ENCODE assay signal across 1 cellular context in the genomic region with DNA sequence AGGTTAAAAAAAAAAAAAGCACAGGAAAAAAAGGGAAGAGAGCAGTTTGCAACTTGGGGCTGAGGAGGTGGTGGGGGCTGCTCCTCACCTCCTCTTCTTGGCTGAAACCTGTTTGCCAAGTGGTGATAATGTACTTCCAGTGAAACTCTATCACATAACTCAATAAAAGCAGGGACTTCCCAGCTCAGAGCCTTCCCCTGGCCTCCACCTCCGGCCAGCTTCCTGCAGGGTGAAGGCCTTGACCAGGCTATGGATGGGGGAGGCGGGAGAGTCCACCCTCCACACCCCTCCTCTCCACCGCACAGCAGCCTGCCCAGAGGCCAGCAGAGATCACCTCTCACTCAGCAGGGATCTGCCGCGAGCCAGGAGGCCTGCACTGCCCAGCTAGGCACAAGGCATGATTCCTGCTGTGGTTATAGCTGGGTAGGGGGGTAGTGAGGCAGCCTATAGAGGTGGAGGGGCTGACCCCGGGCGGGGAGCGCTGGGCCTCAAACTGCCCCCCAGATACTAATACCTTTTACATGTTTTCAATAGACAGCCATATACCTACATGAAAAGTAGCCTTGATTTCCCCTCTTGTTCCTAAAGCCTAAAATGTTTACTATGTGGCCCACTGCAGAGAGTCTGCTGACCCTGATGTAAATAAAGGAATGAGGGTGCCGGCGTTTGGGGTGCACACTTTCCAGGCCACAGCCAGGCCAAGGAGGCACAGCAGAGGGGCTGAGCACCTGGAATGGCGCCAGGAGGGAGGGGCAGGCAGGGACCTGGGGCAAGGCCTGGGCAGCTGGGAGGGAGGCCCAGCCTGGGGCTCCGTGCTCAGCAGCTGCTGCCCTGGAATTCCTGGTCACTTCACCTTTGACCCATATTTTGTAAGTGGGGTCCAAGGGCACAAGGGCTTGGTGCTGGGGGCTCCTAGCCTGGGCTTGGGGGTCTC.
TF ChIP-seq lines count a peak whose summit lies in the region.

No MANE protein-coding gene starts in this region.

TF ChIP-seq in HepG2, 621 proteins besides CTCF, POLR2A, EP300 and RAD21 (continued from another document and continues in another):
- no peak for TF ChIP-seq TIGD3 (CRISPR knock-in tag; IDR thresholded peaks at IDR 0.05; ENCODE audit: borderline replicate concordance)
- no peak for TF ChIP-seq CENPT (CRISPR knock-in tag; IDR thresholded peaks at IDR 0.05; ENCODE audit: low read depth)
- no peak for TF ChIP-seq PHF20 (CRISPR knock-in tag; IDR thresholded peaks at IDR 0.05)
- no peak for TF ChIP-seq ZFYVE20 (CRISPR knock-in tag; IDR thresholded peaks at IDR 0.05; ENCODE audit: borderline replicate concordance, low read depth)
- no peak for TF ChIP-seq FIP1L1 (IDR thresholded peaks at IDR 0.05; ENCODE audit: borderline replicate concordance, insufficient read depth, low read depth, low read length)
- TF ChIP-seq SMARCE1 (IDR thresholded peaks at IDR 0.05; ENCODE audit: borderline replicate concordance): no peak
- TF ChIP-seq THYN1 (CRISPR knock-in tag; IDR thresholded peaks at IDR 0.05; ENCODE audit: borderline replicate concordance, low read depth): no peak
- TF ChIP-seq ZNF3 (CRISPR knock-in tag; IDR thresholded peaks at IDR 0.05): no peak
- peak; percentile 46 for TF ChIP-seq ZNF18 (CRISPR knock-in tag; IDR thresholded peaks at IDR 0.05; ENCODE audit: insufficient replicate concordance)
- TF ChIP-seq ZSCAN22 (CRISPR knock-in tag; IDR thresholded peaks at IDR 0.05): no peak; the same call in 1 of the 2 replicates
- TF ChIP-seq JUNB (CRISPR knock-in tag; IDR thresholded peaks at IDR 0.05; ENCODE audit: borderline replicate concordance): no peak
- no peak; the same call in 1 of the 2 replicates for TF ChIP-seq ZNF747 (CRISPR knock-in tag; IDR thresholded peaks at IDR 0.05; ENCODE audit: borderline replicate concordance)
- TF ChIP-seq ZNF407 (CRISPR knock-in tag; IDR thresholded peaks at IDR 0.05; ENCODE audit: not compliant biosample characterization): no peak
- TF ChIP-seq HMG20A (CRISPR knock-in tag; IDR thresholded peaks at IDR 0.05; ENCODE audit: borderline replicate concordance): peak; percentile 17; the same call in 1 of the 2 replicates
- peak; percentile 81 for TF ChIP-seq NR2C2 (CRISPR knock-in tag; IDR thresholded peaks at IDR 0.05; ENCODE audit: borderline replicate concordance)
- TF ChIP-seq DZIP1 (CRISPR knock-in tag; IDR thresholded peaks at IDR 0.05): no peak
- TF ChIP-seq KMT2A (CRISPR knock-in tag; IDR thresholded peaks at IDR 0.05): no peak
- TF ChIP-seq ZBTB10 (CRISPR knock-in tag; IDR thresholded peaks at IDR 0.05; ENCODE audit: borderline replicate concordance): peak; percentile 87; the same call in 1 of the 2 replicates
- no peak for TF ChIP-seq ZBTB42 (CRISPR knock-in tag; IDR thresholded peaks at IDR 0.05)
- peak in 1 of 2 experiments; percentile 21; a peak in 1 of 4 replicates for TF ChIP-seq REST (IDR thresholded peaks at IDR 0.05; ENCODE audit: borderline replicate concordance in 1 of 2, low read depth in 1 of 2, low read length in 2 of 2)
- no peak for TF ChIP-seq ZNF567 (CRISPR knock-in tag; IDR thresholded peaks at IDR 0.05; ENCODE audit: borderline replicate concordance)
- TF ChIP-seq LCORL (IDR thresholded peaks at IDR 0.05): no peak
- TF ChIP-seq LCORL (CRISPR knock-in tag; IDR thresholded peaks at IDR 0.05): peak; percentile 55
- no peak for TF ChIP-seq PCBP1 (IDR thresholded peaks at IDR 0.05; ENCODE audit: borderline replicate concordance, low read depth, low read length)
- no peak for TF ChIP-seq HMGA1 (CRISPR knock-in tag; conservative IDR thresholded peaks at IDR 0.05)
- no peak for TF ChIP-seq ZNF101 (CRISPR knock-in tag; IDR thresholded peaks at IDR 0.05; ENCODE audit: borderline replicate concordance, low read depth)
- no peak for TF ChIP-seq SNRNP70 (IDR thresholded peaks at IDR 0.05; ENCODE audit: low read depth, low read length)
- TF ChIP-seq HOXA3 (CRISPR knock-in tag; IDR thresholded peaks at IDR 0.05): peak; percentile 47; the same call in 1 of the 2 replicates
- no peak for TF ChIP-seq TBX3 (IDR thresholded peaks at IDR 0.05; ENCODE audit: borderline replicate concordance)
- TF ChIP-seq MATR3 (CRISPR knock-in tag; IDR thresholded peaks at IDR 0.05): no peak
- no peak for TF ChIP-seq ZNF75D (CRISPR knock-in tag; IDR thresholded peaks at IDR 0.05; ENCODE audit: borderline replicate concordance)
